ENCODE assay signal across 20 cellular contexts in genomic region chr3:153355559-153355958, GRCh38.
DNase-seq lines count a peak whose midpoint lies in the region; ATAC-seq and TF ChIP-seq lines count a peak whose summit lies in the region.
"Had no signal": no experiment of that assay in that cellular context is flagged by ENCODE, and none has a peak within 500 bp of the region (broad histone marks: within the 10 kb centered on the region; RNA-seq: fewer than 3 reads in every experiment).

No MANE protein-coding gene starts in this region.

- no peaks in the 10 kb centered on the region for H3K9me3 ChIP-seq in left lung

- no peaks in the 10 kb centered on the region for H3K27me3 ChIP-seq in left lung
- H3K27me3 ChIP-seq: BLaER1 treated with 17β-estradiol and CSF1 and Interleukin-3, amounts not matched to agents 10 nM and 100 nM had no signal

- peaks cover 8% of the 10 kb centered on the region for H3K27me3 Mint-ChIP-seq in stimulated activated memory B cell treated with anti-CD40 and anti-IgM and Interleukin-4, amounts not matched to agents 10 μg/mL and 1 μg/mL and 100 μg/mL, for 72 hours
- H3K27me3 Mint-ChIP-seq in activated naive CD4-positive, alpha-beta T cell treated with anti-CD3 and anti-CD28 coated beads for 36 hours (ENCODE audit: low read depth) = no peaks in the 10 kb centered on the region
- H3K27me3 Mint-ChIP-seq: CD4-positive, alpha-beta T cell had no signal

- no peak overlapping the region for H3K27ac ChIP-seq in left lung
- H3K27ac ChIP-seq: BLaER1 treated with 17β-estradiol and CSF1 and Interleukin-3, amounts not matched to agents 10 nM and 100 nM; C4-2B had no signal

- H3K4me3 Mint-ChIP-seq in stimulated activated memory B cell treated with anti-CD40 and anti-IgM and Interleukin-4, amounts not matched to agents 10 μg/mL and 1 μg/mL and 100 μg/mL, for 72 hours = no peak overlapping the region
- no peak overlapping the region for H3K4me3 Mint-ChIP-seq in activated naive CD4-positive, alpha-beta T cell treated with anti-CD3 and anti-CD28 coated beads for 36 hours
- H3K4me3 Mint-ChIP-seq: B cell; CD4-positive, alpha-beta T cell; CD8-positive, alpha-beta T cell had no signal

- no peaks in the 10 kb centered on the region for H3K4me1 ChIP-seq in left lung

- WGBS in lower leg skin, 2 donors = 84 to 89% methylated on average over 1 of the region's 1 CpG

- TF ChIP-seq CTCF in left lung (IDR thresholded peaks at IDR 0.05) = no peak
- TF ChIP-seq CTCF in lower leg skin (IDR thresholded peaks at IDR 0.05) = no peak

- no peak for TF ChIP-seq POLR2A in lower leg skin (IDR thresholded peaks at IDR 0.05)

- intact Hi-C loops in left lung (cut with DNase I) (no loop called here), lower leg skin (cut with DNase I; ENCODE audit: low total_unique reads) (no loop called here)
- intact Hi-C loops in activated naive CD4-positive, alpha-beta T cell treated with anti-CD3 and anti-CD28 coated beads for 36 hours (cut with micrococcal nuclease) = no loop called here

- no peaks in the 10 kb centered on the region for H3K4me1 Mint-ChIP-seq in stimulated activated memory B cell treated with anti-CD40 and anti-IgM and Interleukin-4, amounts not matched to agents 10 μg/mL and 1 μg/mL and 100 μg/mL, for 72 hours
- H3K4me1 Mint-ChIP-seq in activated naive CD4-positive, alpha-beta T cell treated with anti-CD3 and anti-CD28 coated beads for 36 hours (ENCODE audit: low read depth) = no peaks in the 10 kb centered on the region
- H3K4me1 Mint-ChIP-seq: B cell had no signal

- no peak overlapping the region for H3K27ac Mint-ChIP-seq in stimulated activated memory B cell treated with anti-CD40 and anti-IgM and Interleukin-4, amounts not matched to agents 10 μg/mL and 1 μg/mL and 100 μg/mL, for 72 hours
- no peak overlapping the region for H3K27ac Mint-ChIP-seq in activated naive CD4-positive, alpha-beta T cell treated with anti-CD3 and anti-CD28 coated beads for 36 hours
- H3K27ac Mint-ChIP-seq: B cell; CD4-positive, alpha-beta T cell; CD8-positive, alpha-beta T cell had no signal

- no peaks in the 10 kb centered on the region for H3K36me3 ChIP-seq in left lung
- H3K36me3 ChIP-seq: BLaER1 treated with 17β-estradiol and CSF1 and Interleukin-3, amounts not matched to agents 10 nM and 100 nM had no signal

- CTCF ChIA-PET in activated naive CD4-positive, alpha-beta T cell treated with anti-CD3 and anti-CD28 coated beads for 36 hours (lab: Charles Lee) = no interaction called here

- DNase-seq in SK-MEL-5 (ENCODE audit: low read depth, low spot score) = peak; percentile 12
- DNase-seq in left lung = no peak
- DNase-seq in lower leg skin (ENCODE audit: low spot score in 2 of 2) = no peak
- DNase-seq in activated naive CD4-positive, alpha-beta T cell treated with anti-CD3 and anti-CD28 coated beads for 36 hours = no peak
- no peak for DNase-seq in iPS-NIHi11 (ENCODE audit: low spot score)
- DNase-seq: 8988T; ACHN; AML-193; Caco-2; Calu3; CD4-positive, alpha-beta T cell; CD8-positive, alpha-beta T cell; DMS79 treated with DMSO at 0.1 percent for 48 hours; GF-D8 had no signal

- no peak overlapping the region for H3K4me3 ChIP-seq in left lung
- H3K4me3 ChIP-seq in lower leg skin (ENCODE audit: low read depth, poor library complexity, severe bottlenecking) = no peak overlapping the region
- H3K4me3 ChIP-seq: BLaER1 treated with 17β-estradiol and CSF1 and Interleukin-3, amounts not matched to agents 10 nM and 100 nM had no signal

- H3K9me3 Mint-ChIP-seq in stimulated activated memory B cell treated with anti-CD40 and anti-IgM and Interleukin-4, amounts not matched to agents 10 μg/mL and 1 μg/mL and 100 μg/mL, for 72 hours = no peaks in the 10 kb centered on the region
- no peaks in the 10 kb centered on the region for H3K9me3 Mint-ChIP-seq in activated naive CD4-positive, alpha-beta T cell treated with anti-CD3 and anti-CD28 coated beads for 36 hours
- H3K9me3 Mint-ChIP-seq: CD4-positive, alpha-beta T cell; CD8-positive, alpha-beta T cell had no signal

- in situ Hi-C loops in SK-MEL-5 (cut with HindIII; ENCODE audit: low pct_unique_long_range_greater_than_20kb, low sequenced_read_pairs) = no loop called here

- ATAC-seq in esophagus mucosa (peak; percentile 20), left lung (peak; percentile 49), GM21717 (IDR thresholded peaks at IDR 0.05; ENCODE audit: unreplicated experiment) (no peak)
- peak; percentile 27 for ATAC-seq in stimulated activated memory B cell treated with anti-CD40 and anti-IgM and Interleukin-4, amounts not matched to agents 10 μg/mL and 1 μg/mL and 100 μg/mL, for 72 hours
- ATAC-seq: CD8-positive, alpha-beta T cell had no signal

- H3K36me3 Mint-ChIP-seq in stimulated activated memory B cell treated with anti-CD40 and anti-IgM and Interleukin-4, amounts not matched to agents 10 μg/mL and 1 μg/mL and 100 μg/mL, for 72 hours = no peaks in the 10 kb centered on the region
- no peaks in the 10 kb centered on the region for H3K36me3 Mint-ChIP-seq in activated naive CD4-positive, alpha-beta T cell treated with anti-CD3 and anti-CD28 coated beads for 36 hours (ENCODE audit: low read depth)
- H3K36me3 Mint-ChIP-seq: CD8-positive, alpha-beta T cell had no signal
